3 cellular contexts compared by ENCODE assay signal in the genomic region with DNA sequence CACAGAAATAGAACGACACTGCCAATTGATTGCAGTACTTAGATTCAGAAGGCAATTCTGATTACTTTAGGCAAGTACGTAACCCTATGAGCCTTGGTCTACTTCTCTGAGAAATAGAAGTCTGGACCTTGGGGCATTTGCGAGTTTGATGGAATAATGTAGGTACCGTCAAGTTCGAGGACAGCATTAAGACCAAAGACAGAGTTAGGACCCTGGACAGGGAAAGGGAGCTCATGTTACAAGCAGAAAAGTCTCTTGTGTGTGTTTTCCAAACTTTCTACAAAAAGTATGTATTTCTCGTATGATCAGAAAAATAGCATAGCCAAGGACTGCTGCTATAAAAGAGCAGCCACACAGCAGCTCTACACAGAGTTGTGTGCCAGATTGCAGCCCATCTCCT.
"Had no signal": no experiment of that assay in that cellular context is flagged by ENCODE, and none has a peak within 500 bp of the region (broad histone marks: within the 10 kb centered on the region; RNA-seq: fewer than 3 reads in every experiment).

No MANE protein-coding gene starts in this region.

- ATAC-seq: GM12878 had no signal

- DNase-seq: GDM1, GF-D8 had no signal

- H3K4me3 ChIP-seq: GM12878 had no signal
